27 cellular contexts compared by ENCODE assay signal in the genomic region with DNA sequence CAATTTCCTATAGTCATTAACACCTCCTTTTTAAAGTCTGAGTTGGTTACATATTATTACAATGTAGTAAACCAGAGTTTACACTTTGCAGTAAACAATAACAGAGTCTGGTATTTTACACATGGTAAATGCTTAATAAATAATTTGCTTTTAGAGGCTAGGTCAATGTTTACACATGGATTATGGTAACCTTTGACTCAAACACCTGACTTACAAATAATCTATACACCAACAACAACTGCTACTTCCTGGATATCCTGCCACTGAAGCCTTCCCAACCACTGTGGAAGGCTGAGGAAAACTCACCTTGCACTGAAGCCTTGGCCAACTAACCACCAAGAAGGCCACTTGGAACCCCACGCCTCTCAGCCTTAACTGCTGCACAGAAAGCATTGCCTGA. TPM values are rescaled to one million over a fixed set of nuclear protein-coding genes. Genes with fewer than 3 reads are reported as not detected.
"Had no signal": no experiment of that assay in that cellular context is flagged by ENCODE, and none has a peak within 500 bp of the region (broad histone marks: within the 10 kb centered on the region; RNA-seq: fewer than 3 reads in every experiment).

No MANE protein-coding gene starts in this region.

- H3K36me3 ChIP-seq: cardiac muscle cell, colonic mucosa, gastroesophageal sphincter, left lung, ovary, prostate gland, suprapubic skin, tibial artery had no signal

- H3K36me3 Mint-ChIP-seq: activated naive CD4-positive, alpha-beta T cell treated with anti-CD3 and anti-CD28 coated beads, Interleukin-2, amount 50 U/mL, for 72 hours; brain had no signal

- ATAC-seq: activated naive CD4-positive, alpha-beta T cell treated with anti-CD3 and anti-CD28 coated beads, Interleukin-2, amount 50 U/mL, for 72 hours; activated T-cell treated with anti-CD3 and anti-CD28 coated beads, Interleukin-2, amount 50 U/mL, for 72 hours; effector memory CD8-positive, alpha-beta T cell; gastroesophageal sphincter; left lung had no signal

- DNase-seq: activated CD4-positive, alpha-beta T cell treated with anti-CD3 and anti-CD28 coated beads for 4 hours; activated CD4-positive, alpha-beta T cell treated with anti-CD3 and anti-CD28 coated beads, Interleukin-2, amount 50 U/mL, for 4 hours; activated naive CD4-positive, alpha-beta T cell; activated T-cell treated with anti-CD3 and anti-CD28 coated beads for 4 hours; activated T-cell treated with anti-CD3 and anti-CD28 coated beads, Interleukin-2, amount 50 U/mL, for 72 hours; cerebellar nuclear complex; colonic mucosa; effector memory CD8-positive, alpha-beta T cell; hypothalamus; left lung; naive B cell; nephron progenitor cell; ovary; stimulated activated CD4-positive, alpha-beta T cell treated with anti-CD3 and anti-CD28 coated beads, Interleukin-15, amount 100 ng/mL, for 24 hours; stimulated activated CD4-positive, alpha-beta T cell treated with anti-CD3 and anti-CD28 coated beads, Interleukin-2, amount 100 ng/mL, for 24 hours; stimulated activated naive CD4-positive, alpha-beta T cell; tibial artery had no signal

- H3K27me3 Mint-ChIP-seq: effector memory CD8-positive, alpha-beta T cell; naive B cell had no signal

- H3K27ac ChIP-seq: cardiac muscle cell, colonic mucosa, gastroesophageal sphincter, left lung, ovary, prostate gland, suprapubic skin, tibial artery had no signal

- H3K27me3 ChIP-seq: cardiac muscle cell, colonic mucosa, gastroesophageal sphincter, left lung, ovary, suprapubic skin, tibial artery had no signal

- H3K4me3 Mint-ChIP-seq: activated T-cell treated with anti-CD3 and anti-CD28 coated beads, Interleukin-2, amount 50 U/mL, for 72 hours; brain; effector memory CD8-positive, alpha-beta T cell; naive B cell; nephron progenitor cell had no signal

- H3K4me3 ChIP-seq: cardiac muscle cell, colonic mucosa, gastroesophageal sphincter, left lung, ovary, prostate gland, suprapubic skin, tibial artery had no signal

- H3K9me3 Mint-ChIP-seq: activated naive CD4-positive, alpha-beta T cell treated with anti-CD3 and anti-CD28 coated beads, Interleukin-2, amount 50 U/mL, for 72 hours; activated T-cell treated with anti-CD3 and anti-CD28 coated beads, Interleukin-2, amount 50 U/mL, for 72 hours; brain; effector memory CD8-positive, alpha-beta T cell; naive B cell; nephron progenitor cell had no signal

- H3K9me3 ChIP-seq: colonic mucosa, gastroesophageal sphincter, left lung, ovary, prostate gland, suprapubic skin, tibial artery had no signal

- H3K4me1 ChIP-seq: colonic mucosa, prostate gland had no signal

- H3K27ac Mint-ChIP-seq: activated naive CD4-positive, alpha-beta T cell treated with anti-CD3 and anti-CD28 coated beads, Interleukin-2, amount 50 U/mL, for 72 hours; activated T-cell treated with anti-CD3 and anti-CD28 coated beads, Interleukin-2, amount 50 U/mL, for 72 hours; brain; effector memory CD8-positive, alpha-beta T cell; naive B cell; nephron progenitor cell had no signal

RNA-seq across cellular contexts. Expression of gene CDK15, which starts 31.0 kb away (rescaled TPM):
- total RNA-seq: activated naive CD4-positive, alpha-beta T cell treated with anti-CD3 and anti-CD28 coated beads, Interleukin-2, amount 50 U/mL, for 72 hours; activated T-cell treated with anti-CD3 and anti-CD28 coated beads, Interleukin-2, amount 50 U/mL, for 72 hours; cardiac muscle cell; dermis microvascular lymphatic vessel endothelial cell; endothelial cell of umbilical vein; lung microvascular endothelial cell; T-helper 1 cell treated with Interleukin-12 subunit alpha and Interleukin-12 subunit beta and Interleukin-4 antibody, amounts not matched to agents 30 ng/mL and 1 ng/mL, for 36 hours had no signal
- polyA plus RNA-seq: cardiac muscle cell, endothelial cell of umbilical vein had no signal
